Comparison of ENCODE assay signal across 1 cellular context in the genomic region with DNA sequence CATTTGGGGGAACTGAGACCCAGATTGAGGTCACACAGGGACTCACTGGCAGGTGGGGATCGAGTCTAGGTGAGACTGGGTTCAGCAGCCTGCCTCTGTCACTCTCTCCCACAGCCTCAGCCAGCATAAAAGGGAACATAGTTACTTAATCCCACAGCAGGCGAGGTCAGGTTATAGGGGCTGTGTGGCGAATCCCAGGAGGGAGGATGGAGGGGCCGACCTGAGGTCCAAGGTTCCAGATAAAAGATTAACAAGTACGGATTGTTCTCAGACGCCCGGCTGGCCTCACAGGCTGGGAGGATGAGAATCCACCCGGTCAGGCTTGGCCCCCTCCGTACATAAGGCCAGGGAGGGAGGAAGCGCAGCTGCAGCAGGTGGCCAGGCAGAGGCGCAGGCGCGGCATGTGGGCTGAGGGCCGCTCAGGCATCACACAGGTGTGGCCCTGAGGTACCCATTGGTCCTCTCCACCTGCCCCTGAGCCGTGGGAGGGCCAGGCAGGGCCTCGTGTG.
TF ChIP-seq lines count a peak whose summit lies in the region.

No MANE protein-coding gene starts in this region.

TF ChIP-seq in HepG2, 621 proteins besides CTCF, POLR2A, EP300 and RAD21 (continued from another document and continues in another):
- TF ChIP-seq, protein P1, sequence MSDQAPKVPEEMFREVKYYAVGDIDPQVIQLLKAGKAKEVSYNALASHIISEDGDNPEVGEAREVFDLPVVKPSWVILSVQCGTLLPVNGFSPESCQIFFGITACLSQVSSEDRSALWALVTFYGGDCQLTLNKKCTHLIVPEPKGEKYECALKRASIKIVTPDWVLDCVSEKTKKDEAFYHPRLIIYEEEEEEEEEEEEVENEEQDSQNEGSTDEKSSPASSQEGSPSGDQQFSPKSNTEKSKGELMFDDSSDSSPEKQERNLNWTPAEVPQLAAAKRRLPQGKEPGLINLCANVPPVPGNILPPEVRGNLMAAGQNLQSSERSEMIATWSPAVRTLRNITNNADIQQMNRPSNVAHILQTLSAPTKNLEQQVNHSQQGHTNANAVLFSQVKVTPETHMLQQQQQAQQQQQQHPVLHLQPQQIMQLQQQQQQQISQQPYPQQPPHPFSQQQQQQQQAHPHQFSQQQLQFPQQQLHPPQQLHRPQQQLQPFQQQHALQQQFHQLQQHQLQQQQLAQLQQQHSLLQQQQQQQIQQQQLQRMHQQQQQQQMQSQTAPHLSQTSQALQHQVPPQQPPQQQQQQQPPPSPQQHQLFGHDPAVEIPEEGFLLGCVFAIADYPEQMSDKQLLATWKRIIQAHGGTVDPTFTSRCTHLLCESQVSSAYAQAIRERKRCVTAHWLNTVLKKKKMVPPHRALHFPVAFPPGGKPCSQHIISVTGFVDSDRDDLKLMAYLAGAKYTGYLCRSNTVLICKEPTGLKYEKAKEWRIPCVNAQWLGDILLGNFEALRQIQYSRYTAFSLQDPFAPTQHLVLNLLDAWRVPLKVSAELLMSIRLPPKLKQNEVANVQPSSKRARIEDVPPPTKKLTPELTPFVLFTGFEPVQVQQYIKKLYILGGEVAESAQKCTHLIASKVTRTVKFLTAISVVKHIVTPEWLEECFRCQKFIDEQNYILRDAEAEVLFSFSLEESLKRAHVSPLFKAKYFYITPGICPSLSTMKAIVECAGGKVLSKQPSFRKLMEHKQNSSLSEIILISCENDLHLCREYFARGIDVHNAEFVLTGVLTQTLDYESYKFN (CRISPR knock-in tag; conservative IDR thresholded peaks at IDR 0.05), result peak; percentile 89
- TF ChIP-seq, protein P2, sequence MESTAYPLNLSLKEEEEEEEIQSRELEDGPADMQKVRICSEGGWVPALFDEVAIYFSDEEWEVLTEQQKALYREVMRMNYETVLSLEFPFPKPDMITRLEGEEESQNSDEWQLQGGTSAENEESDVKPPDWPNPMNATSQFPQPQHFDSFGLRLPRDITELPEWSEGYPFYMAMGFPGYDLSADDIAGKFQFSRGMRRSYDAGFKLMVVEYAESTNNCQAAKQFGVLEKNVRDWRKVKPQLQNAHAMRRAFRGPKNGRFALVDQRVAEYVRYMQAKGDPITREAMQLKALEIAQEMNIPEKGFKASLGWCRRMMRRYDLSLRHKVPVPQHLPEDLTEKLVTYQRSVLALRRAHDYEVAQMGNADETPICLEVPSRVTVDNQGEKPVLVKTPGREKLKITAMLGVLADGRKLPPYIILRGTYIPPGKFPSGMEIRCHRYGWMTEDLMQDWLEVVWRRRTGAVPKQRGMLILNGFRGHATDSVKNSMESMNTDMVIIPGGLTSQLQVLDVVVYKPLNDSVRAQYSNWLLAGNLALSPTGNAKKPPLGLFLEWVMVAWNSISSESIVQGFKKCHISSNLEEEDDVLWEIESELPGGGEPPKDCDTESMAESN (CRISPR knock-in tag; conservative IDR thresholded peaks at IDR 0.05), result 0 out of 2 replicates have a peak, but pooled peaks have one; percentile 40
- TF ChIP-seq MAF1 (CRISPR knock-in tag; IDR thresholded peaks at IDR 0.05; ENCODE audit: borderline replicate concordance) (no peak), HDAC1 (CRISPR knock-in tag; IDR thresholded peaks at IDR 0.05) (peak; percentile 25; the same call in 1 of the 2 replicates), NFE2L1 (CRISPR knock-in tag; IDR thresholded peaks at IDR 0.05; ENCODE audit: borderline replicate concordance) (no peak), ATF7-NPFF (CRISPR knock-in tag; IDR thresholded peaks at IDR 0.05; ENCODE audit: low read depth) (0 out of 2 replicates have a peak, but pooled peaks have one; percentile 53), ETV5 (CRISPR knock-in tag; IDR thresholded peaks at IDR 0.05; ENCODE audit: borderline replicate concordance) (peak; percentile 55; the same call in 1 of the 2 replicates), RXRA (CRISPR knock-in tag; IDR thresholded peaks at IDR 0.05) (peak; percentile 91), SPEN (CRISPR knock-in tag; IDR thresholded peaks at IDR 0.05; ENCODE audit: low read depth) (peak; percentile 66; the same call in 1 of the 2 replicates), CEBPG (CRISPR knock-in tag; IDR thresholded peaks at IDR 0.05) (peak; percentile 66), ZNF282 (IDR thresholded peaks at IDR 0.05; ENCODE audit: partially characterized antibody) (no peak), ZNF746 (CRISPR knock-in tag; IDR thresholded peaks at IDR 0.05) (no peak; the same call in none of the 2 replicates), ZFYVE20 (CRISPR knock-in tag; IDR thresholded peaks at IDR 0.05; ENCODE audit: borderline replicate concordance, low read depth) (no peak), GZF1 (CRISPR knock-in tag; IDR thresholded peaks at IDR 0.05) (no peak; the same call in 1 of the 2 replicates), SOX5 (CRISPR knock-in tag; IDR thresholded peaks at IDR 0.05; ENCODE audit: borderline replicate concordance) (peak; percentile 75), MIER2 (CRISPR knock-in tag; IDR thresholded peaks at IDR 0.05) (no peak), ZNF761 (CRISPR knock-in tag; conservative IDR thresholded peaks at IDR 0.05) (no peak; the same call in 1 of the 2 replicates), XRCC5 (optimal IDR thresholded peaks at IDR 0.05; ENCODE audit: low read length) (peak; percentile 84), ZNF747 (CRISPR knock-in tag; IDR thresholded peaks at IDR 0.05; ENCODE audit: borderline replicate concordance) (0 out of 2 replicates have a peak, but pooled peaks have one; percentile 18), KLF15 (CRISPR knock-in tag; IDR thresholded peaks at IDR 0.05; ENCODE audit: borderline replicate concordance) (no peak), JUN (CRISPR knock-in tag; IDR thresholded peaks at IDR 0.05) (peak; percentile 28; the same call in 1 of the 2 replicates), GATAD1 (CRISPR knock-in tag; IDR thresholded peaks at IDR 0.05) (0 out of 2 replicates have a peak, but pooled peaks have one; percentile 30), ZNF772 (CRISPR knock-in tag; IDR thresholded peaks at IDR 0.05) (0 out of 2 replicates have a peak, but pooled peaks have one; percentile 30), ZMYM4 (CRISPR knock-in tag; IDR thresholded peaks at IDR 0.05) (peak; percentile 60), RXRB (CRISPR knock-in tag; IDR thresholded peaks at IDR 0.05; ENCODE audit: borderline replicate concordance) (peak; percentile 67; the same call in 1 of the 2 replicates), HDAC6 (IDR thresholded peaks at IDR 0.05; ENCODE audit: low read depth, low read length) (no peak), ZNF792 (CRISPR knock-in tag; IDR thresholded peaks at IDR 0.05) (no peak), ZNF251 (CRISPR knock-in tag; IDR thresholded peaks at IDR 0.05) (no peak), ZNF703 (CRISPR knock-in tag; IDR thresholded peaks at IDR 0.05; ENCODE audit: borderline replicate concordance) (no peak), ZNF24 (IDR thresholded peaks at IDR 0.05) (no peak), ZNF605 (CRISPR knock-in tag; IDR thresholded peaks at IDR 0.05) (peak; percentile 88; the same call in 1 of the 2 replicates), HNRNPLL (IDR thresholded peaks at IDR 0.05; ENCODE audit: low read depth, low read length, poor library complexity, severe bottlenecking) (peak; percentile 61), ZNF136 (CRISPR knock-in tag; IDR thresholded peaks at IDR 0.05; ENCODE audit: low read depth) (no peak), PITX1 (CRISPR knock-in tag; IDR thresholded peaks at IDR 0.05) (peak; percentile 96), RFX5 (IDR thresholded peaks at IDR 0.05; ENCODE audit: low read depth, low read length) (no peak), PAX8 (CRISPR knock-in tag; IDR thresholded peaks at IDR 0.05; ENCODE audit: borderline replicate concordance) (no peak), NPAS2 (CRISPR knock-in tag; IDR thresholded peaks at IDR 0.05; ENCODE audit: borderline replicate concordance) (no peak), ZMYM2 (CRISPR knock-in tag; IDR thresholded peaks at IDR 0.05) (peak; percentile 55; the same call in 1 of the 2 replicates)
- TF ChIP-seq, protein P3, sequence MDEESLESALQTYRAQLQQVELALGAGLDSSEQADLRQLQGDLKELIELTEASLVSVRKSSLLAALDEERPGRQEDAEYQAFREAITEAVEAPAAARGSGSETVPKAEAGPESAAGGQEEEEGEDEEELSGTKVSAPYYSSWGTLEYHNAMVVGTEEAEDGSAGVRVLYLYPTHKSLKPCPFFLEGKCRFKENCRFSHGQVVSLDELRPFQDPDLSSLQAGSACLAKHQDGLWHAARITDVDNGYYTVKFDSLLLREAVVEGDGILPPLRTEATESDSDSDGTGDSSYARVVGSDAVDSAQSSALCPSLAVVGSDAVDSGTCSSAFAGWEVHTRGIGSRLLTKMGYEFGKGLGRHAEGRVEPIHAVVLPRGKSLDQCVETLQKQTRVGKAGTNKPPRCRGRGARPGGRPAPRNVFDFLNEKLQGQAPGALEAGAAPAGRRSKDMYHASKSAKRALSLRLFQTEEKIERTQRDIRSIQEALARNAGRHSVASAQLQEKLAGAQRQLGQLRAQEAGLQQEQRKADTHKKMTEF (CRISPR knock-in tag; IDR thresholded peaks at IDR 0.05), result peak; percentile 54; the same call in 1 of the 2 replicates
- TF ChIP-seq, protein P4, sequence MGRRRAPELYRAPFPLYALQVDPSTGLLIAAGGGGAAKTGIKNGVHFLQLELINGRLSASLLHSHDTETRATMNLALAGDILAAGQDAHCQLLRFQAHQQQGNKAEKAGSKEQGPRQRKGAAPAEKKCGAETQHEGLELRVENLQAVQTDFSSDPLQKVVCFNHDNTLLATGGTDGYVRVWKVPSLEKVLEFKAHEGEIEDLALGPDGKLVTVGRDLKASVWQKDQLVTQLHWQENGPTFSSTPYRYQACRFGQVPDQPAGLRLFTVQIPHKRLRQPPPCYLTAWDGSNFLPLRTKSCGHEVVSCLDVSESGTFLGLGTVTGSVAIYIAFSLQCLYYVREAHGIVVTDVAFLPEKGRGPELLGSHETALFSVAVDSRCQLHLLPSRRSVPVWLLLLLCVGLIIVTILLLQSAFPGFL (CRISPR knock-in tag; IDR thresholded peaks at IDR 0.05), result no peak
- TF ChIP-seq, protein P5, sequence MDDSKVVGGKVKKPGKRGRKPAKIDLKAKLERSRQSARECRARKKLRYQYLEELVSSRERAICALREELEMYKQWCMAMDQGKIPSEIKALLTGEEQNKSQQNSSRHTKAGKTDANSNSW (CRISPR knock-in tag; IDR thresholded peaks at IDR 0.05; ENCODE audit: borderline replicate concordance), result no peak
- TF ChIP-seq, protein P6, sequence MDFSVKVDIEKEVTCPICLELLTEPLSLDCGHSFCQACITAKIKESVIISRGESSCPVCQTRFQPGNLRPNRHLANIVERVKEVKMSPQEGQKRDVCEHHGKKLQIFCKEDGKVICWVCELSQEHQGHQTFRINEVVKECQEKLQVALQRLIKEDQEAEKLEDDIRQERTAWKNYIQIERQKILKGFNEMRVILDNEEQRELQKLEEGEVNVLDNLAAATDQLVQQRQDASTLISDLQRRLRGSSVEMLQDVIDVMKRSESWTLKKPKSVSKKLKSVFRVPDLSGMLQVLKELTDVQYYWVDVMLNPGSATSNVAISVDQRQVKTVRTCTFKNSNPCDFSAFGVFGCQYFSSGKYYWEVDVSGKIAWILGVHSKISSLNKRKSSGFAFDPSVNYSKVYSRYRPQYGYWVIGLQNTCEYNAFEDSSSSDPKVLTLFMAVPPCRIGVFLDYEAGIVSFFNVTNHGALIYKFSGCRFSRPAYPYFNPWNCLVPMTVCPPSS (IDR thresholded peaks at IDR 0.05), result no peak
- TF ChIP-seq, protein P7, sequence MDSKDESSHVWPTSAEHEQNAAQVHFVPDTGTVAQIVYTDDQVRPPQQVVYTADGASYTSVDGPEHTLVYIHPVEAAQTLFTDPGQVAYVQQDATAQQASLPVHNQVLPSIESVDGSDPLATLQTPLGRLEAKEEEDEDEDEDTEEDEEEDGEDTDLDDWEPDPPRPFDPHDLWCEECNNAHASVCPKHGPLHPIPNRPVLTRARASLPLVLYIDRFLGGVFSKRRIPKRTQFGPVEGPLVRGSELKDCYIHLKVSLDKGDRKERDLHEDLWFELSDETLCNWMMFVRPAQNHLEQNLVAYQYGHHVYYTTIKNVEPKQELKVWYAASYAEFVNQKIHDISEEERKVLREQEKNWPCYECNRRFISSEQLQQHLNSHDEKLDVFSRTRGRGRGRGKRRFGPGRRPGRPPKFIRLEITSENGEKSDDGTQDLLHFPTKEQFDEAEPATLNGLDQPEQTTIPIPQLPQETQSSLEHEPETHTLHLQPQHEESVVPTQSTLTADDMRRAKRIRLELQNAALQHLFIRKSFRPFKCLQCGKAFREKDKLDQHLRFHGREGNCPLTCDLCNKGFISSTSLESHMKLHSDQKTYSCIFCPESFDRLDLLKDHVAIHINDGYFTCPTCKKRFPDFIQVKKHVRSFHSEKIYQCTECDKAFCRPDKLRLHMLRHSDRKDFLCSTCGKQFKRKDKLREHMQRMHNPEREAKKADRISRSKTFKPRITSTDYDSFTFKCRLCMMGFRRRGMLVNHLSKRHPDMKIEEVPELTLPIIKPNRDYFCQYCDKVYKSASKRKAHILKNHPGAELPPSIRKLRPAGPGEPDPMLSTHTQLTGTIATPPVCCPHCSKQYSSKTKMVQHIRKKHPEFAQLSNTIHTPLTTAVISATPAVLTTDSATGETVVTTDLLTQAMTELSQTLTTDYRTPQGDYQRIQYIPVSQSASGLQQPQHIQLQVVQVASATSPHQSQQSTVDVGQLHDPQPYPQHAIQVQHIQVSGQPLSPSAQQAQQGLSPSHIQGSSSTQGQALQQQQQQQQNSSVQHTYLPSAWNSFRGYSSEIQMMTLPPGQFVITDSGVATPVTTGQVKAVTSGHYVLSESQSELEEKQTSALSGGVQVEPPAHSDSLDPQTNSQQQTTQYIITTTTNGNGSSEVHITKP (CRISPR knock-in tag; IDR thresholded peaks at IDR 0.05; ENCODE audit: low read depth), result no peak
- TF ChIP-seq, protein P8, sequence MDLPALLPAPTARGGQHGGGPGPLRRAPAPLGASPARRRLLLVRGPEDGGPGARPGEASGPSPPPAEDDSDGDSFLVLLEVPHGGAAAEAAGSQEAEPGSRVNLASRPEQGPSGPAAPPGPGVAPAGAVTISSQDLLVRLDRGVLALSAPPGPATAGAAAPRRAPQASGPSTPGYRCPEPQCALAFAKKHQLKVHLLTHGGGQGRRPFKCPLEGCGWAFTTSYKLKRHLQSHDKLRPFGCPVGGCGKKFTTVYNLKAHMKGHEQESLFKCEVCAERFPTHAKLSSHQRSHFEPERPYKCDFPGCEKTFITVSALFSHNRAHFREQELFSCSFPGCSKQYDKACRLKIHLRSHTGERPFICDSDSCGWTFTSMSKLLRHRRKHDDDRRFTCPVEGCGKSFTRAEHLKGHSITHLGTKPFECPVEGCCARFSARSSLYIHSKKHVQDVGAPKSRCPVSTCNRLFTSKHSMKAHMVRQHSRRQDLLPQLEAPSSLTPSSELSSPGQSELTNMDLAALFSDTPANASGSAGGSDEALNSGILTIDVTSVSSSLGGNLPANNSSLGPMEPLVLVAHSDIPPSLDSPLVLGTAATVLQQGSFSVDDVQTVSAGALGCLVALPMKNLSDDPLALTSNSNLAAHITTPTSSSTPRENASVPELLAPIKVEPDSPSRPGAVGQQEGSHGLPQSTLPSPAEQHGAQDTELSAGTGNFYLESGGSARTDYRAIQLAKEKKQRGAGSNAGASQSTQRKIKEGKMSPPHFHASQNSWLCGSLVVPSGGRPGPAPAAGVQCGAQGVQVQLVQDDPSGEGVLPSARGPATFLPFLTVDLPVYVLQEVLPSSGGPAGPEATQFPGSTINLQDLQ (CRISPR knock-in tag; IDR thresholded peaks at IDR 0.05), result no peak
